1 cellular context compared by ENCODE assay signal in the genomic region with DNA sequence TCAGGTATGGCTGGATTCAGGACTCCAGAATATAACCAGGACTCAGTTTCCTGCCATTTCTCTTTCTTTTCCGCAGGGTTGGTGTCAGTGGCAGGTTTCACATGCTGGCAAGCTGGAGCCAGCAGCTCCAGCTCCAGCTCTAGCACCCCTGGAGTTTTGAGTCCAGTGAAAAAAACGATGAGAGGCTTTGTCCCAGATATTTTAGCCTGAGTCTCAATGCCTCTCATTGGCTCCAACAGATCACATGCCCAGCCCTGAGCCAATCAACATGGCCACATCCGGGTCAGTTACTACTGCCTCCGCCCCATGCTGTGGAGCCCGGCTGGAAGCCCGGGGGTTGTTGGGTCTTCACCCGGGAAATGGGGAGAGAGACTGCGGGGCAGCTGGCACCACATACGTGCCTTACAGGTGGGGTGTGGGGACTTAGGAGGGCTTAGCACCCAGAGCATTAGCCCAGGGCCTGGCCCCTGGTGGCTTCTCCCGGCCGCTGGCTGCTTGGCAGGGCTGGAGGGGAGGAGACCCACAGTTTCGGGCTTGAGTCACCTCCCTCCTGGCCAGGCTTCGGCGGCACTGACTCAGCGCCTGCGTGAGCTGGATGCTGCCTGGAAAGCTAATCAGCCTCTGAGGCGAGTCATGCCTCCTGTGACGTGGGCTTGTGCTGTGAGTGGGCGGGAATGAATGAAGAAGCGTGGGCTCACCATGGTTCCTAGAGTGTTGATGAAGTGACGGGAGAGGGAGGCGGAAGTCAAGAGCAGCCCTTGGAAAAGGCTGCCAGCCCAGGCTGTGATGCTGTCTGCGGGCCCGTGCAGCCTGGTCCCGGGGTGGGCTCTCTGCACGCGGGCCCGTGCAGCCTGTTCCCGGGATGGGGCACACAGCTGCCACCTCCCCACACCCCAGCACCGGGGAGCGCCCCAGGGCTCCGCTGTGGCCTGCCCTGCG.
A peak's percentile ranks its signal among the peaks of the same experiment; 100 is the strongest.
TF ChIP-seq lines count a peak whose summit lies in the region.

No MANE protein-coding gene starts in this region.

TF ChIP-seq in HepG2, 621 proteins besides CTCF, POLR2A, EP300 and RAD21 (continued from another document and continues in another):
- TF ChIP-seq NBN (conservative IDR thresholded peaks at IDR 0.05): no peak
- TF ChIP-seq, protein P1, sequence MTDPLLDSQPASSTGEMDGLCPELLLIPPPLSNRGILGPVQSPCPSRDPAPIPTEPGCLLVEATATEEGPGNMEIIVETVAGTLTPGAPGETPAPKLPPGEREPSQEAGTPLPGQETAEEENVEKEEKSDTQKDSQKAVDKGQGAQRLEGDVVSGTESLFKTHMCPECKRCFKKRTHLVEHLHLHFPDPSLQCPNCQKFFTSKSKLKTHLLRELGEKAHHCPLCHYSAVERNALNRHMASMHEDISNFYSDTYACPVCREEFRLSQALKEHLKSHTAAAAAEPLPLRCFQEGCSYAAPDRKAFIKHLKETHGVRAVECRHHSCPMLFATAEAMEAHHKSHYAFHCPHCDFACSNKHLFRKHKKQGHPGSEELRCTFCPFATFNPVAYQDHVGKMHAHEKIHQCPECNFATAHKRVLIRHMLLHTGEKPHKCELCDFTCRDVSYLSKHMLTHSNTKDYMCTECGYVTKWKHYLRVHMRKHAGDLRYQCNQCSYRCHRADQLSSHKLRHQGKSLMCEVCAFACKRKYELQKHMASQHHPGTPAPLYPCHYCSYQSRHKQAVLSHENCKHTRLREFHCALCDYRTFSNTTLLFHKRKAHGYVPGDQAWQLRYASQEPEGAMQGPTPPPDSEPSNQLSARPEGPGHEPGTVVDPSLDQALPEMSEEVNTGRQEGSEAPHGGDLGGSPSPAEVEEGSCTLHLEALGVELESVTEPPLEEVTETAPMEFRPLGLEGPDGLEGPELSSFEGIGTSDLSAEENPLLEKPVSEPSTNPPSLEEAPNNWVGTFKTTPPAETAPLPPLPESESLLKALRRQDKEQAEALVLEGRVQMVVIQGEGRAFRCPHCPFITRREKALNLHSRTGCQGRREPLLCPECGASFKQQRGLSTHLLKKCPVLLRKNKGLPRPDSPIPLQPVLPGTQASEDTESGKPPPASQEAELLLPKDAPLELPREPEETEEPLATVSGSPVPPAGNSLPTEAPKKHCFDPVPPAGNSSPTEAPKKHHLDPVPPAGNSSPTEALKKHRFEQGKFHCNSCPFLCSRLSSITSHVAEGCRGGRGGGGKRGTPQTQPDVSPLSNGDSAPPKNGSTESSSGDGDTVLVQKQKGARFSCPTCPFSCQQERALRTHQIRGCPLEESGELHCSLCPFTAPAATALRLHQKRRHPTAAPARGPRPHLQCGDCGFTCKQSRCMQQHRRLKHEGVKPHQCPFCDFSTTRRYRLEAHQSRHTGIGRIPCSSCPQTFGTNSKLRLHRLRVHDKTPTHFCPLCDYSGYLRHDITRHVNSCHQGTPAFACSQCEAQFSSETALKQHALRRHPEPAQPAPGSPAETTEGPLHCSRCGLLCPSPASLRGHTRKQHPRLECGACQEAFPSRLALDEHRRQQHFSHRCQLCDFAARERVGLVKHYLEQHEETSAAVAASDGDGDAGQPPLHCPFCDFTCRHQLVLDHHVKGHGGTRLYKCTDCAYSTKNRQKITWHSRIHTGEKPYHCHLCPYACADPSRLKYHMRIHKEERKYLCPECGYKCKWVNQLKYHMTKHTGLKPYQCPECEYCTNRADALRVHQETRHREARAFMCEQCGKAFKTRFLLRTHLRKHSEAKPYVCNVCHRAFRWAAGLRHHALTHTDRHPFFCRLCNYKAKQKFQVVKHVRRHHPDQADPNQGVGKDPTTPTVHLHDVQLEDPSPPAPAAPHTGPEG (CRISPR knock-in tag; IDR thresholded peaks at IDR 0.05): peak; percentile 35; the same call in 1 of the 2 replicates
- TF ChIP-seq ZNF556 (CRISPR knock-in tag; IDR thresholded peaks at IDR 0.05; ENCODE audit: borderline replicate concordance): no peak; the same call in 1 of the 2 replicates
- peak; percentile 33; the same call in 1 of the 2 replicates for TF ChIP-seq SOX5 (CRISPR knock-in tag; IDR thresholded peaks at IDR 0.05; ENCODE audit: borderline replicate concordance)
- TF ChIP-seq PAF1 (CRISPR knock-in tag; IDR thresholded peaks at IDR 0.05): no peak
- TF ChIP-seq, protein P2, sequence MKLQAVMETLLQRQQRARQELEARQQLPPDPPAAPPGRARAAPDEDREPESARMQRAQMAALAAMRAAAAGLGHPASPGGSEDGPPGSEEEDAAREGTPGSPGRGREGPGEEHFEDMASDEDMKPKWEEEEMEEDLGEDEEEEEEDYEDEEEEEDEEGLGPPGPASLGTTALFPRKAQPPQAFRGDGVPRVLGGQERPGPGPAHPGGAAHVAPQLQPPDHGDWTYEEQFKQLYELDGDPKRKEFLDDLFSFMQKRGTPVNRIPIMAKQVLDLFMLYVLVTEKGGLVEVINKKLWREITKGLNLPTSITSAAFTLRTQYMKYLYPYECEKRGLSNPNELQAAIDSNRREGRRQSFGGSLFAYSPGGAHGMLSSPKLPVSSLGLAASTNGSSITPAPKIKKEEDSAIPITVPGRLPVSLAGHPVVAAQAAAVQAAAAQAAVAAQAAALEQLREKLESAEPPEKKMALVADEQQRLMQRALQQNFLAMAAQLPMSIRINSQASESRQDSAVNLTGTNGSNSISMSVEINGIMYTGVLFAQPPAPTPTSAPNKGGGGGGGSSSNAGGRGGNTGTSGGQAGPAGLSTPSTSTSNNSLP (IDR thresholded peaks at IDR 0.05; ENCODE audit: low read depth, low read length): no peak
- peak; percentile 75 for TF ChIP-seq RAD51 (IDR thresholded peaks at IDR 0.05; ENCODE audit: borderline replicate concordance)
- no peak for TF ChIP-seq ZNF709 (CRISPR knock-in tag; IDR thresholded peaks at IDR 0.05)
- peak; percentile 68 for TF ChIP-seq ISL2 (CRISPR knock-in tag; IDR thresholded peaks at IDR 0.05)
- no peak for TF ChIP-seq FOXM1 (CRISPR knock-in tag; IDR thresholded peaks at IDR 0.05)
- TF ChIP-seq SYNCRIP (IDR thresholded peaks at IDR 0.05; ENCODE audit: insufficient read depth, low read depth, low read length): no peak
- TF ChIP-seq ZFP1 (CRISPR knock-in tag; IDR thresholded peaks at IDR 0.05): no peak
- no peak for TF ChIP-seq MTF2 (CRISPR knock-in tag; IDR thresholded peaks at IDR 0.05; ENCODE audit: borderline replicate concordance)
- peak; percentile 44; the same call in 1 of the 2 replicates for TF ChIP-seq ZNF761 (CRISPR knock-in tag; conservative IDR thresholded peaks at IDR 0.05)
- peak; percentile 58 for TF ChIP-seq CCDC6 (CRISPR knock-in tag; IDR thresholded peaks at IDR 0.05)
- TF ChIP-seq RBAK (CRISPR knock-in tag; IDR thresholded peaks at IDR 0.05): no peak
- TF ChIP-seq LCORL (IDR thresholded peaks at IDR 0.05): no peak
- no peak for TF ChIP-seq LCORL (CRISPR knock-in tag; IDR thresholded peaks at IDR 0.05)
- no peak for TF ChIP-seq ZNF589 (CRISPR knock-in tag; conservative IDR thresholded peaks at IDR 0.05)
- 0 out of 2 replicates have a peak, but pooled peaks have one; percentile 15 for TF ChIP-seq MIER2 (CRISPR knock-in tag; IDR thresholded peaks at IDR 0.05)
- TF ChIP-seq PITX1 (CRISPR knock-in tag; IDR thresholded peaks at IDR 0.05): peak; percentile 49; the same call in 1 of the 2 replicates
- TF ChIP-seq, protein P3, sequence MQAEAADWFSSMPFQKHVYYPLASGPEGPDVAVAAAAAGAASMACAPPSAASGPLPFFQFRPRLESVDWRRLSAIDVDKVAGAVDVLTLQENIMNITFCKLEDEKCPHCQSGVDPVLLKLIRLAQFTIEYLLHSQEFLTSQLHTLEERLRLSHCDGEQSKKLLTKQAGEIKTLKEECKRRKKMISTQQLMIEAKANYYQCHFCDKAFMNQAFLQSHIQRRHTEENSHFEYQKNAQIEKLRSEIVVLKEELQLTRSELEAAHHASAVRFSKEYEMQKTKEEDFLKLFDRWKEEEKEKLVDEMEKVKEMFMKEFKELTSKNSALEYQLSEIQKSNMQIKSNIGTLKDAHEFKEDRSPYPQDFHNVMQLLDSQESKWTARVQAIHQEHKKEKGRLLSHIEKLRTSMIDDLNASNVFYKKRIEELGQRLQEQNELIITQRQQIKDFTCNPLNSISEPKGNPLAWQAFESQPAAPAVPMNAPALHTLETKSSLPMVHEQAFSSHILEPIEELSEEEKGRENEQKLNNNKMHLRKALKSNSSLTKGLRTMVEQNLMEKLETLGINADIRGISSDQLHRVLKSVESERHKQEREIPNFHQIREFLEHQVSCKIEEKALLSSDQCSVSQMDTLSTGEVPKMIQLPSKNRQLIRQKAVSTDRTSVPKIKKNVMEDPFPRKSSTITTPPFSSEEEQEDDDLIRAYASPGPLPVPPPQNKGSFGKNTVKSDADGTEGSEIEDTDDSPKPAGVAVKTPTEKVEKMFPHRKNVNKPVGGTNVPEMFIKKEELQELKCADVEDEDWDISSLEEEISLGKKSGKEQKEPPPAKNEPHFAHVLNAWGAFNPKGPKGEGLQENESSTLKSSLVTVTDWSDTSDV (CRISPR knock-in tag; IDR thresholded peaks at IDR 0.05): no peak
- TF ChIP-seq ZNF616 (CRISPR knock-in tag; IDR thresholded peaks at IDR 0.05; ENCODE audit: low read depth): no peak
- no peak for TF ChIP-seq ZNF234 (CRISPR knock-in tag; conservative IDR thresholded peaks at IDR 0.05)
- TF ChIP-seq, protein P4, sequence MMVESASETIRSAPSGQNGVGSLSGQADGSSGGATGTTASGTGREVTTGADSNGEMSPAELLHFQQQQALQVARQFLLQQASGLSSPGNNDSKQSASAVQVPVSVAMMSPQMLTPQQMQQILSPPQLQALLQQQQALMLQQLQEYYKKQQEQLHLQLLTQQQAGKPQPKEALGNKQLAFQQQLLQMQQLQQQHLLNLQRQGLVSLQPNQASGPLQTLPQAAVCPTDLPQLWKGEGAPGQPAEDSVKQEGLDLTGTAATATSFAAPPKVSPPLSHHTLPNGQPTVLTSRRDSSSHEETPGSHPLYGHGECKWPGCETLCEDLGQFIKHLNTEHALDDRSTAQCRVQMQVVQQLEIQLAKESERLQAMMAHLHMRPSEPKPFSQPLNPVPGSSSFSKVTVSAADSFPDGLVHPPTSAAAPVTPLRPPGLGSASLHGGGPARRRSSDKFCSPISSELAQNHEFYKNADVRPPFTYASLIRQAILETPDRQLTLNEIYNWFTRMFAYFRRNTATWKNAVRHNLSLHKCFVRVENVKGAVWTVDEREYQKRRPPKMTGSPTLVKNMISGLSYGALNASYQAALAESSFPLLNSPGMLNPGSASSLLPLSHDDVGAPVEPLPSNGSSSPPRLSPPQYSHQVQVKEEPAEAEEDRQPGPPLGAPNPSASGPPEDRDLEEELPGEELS (CRISPR knock-in tag; IDR thresholded peaks at IDR 0.05): peak; percentile 69
- peak; percentile 86 for TF ChIP-seq NFYB (CRISPR knock-in tag; IDR thresholded peaks at IDR 0.05)
- peak; percentile 78 for TF ChIP-seq ZNF781 (CRISPR knock-in tag; IDR thresholded peaks at IDR 0.05; ENCODE audit: borderline replicate concordance, not compliant biosample characterization)
- no peak for TF ChIP-seq NONO (IDR thresholded peaks at IDR 0.05)
- TF ChIP-seq NONO (CRISPR knock-in tag; conservative IDR thresholded peaks at IDR 0.05): peak; percentile 29; the same call in 1 of the 2 replicates
- TF ChIP-seq, protein P5, sequence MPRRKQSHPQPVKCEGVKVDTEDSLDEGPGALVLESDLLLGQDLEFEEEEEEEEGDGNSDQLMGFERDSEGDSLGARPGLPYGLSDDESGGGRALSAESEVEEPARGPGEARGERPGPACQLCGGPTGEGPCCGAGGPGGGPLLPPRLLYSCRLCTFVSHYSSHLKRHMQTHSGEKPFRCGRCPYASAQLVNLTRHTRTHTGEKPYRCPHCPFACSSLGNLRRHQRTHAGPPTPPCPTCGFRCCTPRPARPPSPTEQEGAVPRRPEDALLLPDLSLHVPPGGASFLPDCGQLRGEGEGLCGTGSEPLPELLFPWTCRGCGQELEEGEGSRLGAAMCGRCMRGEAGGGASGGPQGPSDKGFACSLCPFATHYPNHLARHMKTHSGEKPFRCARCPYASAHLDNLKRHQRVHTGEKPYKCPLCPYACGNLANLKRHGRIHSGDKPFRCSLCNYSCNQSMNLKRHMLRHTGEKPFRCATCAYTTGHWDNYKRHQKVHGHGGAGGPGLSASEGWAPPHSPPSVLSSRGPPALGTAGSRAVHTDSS (CRISPR knock-in tag; conservative IDR thresholded peaks at IDR 0.05): no peak
- TF ChIP-seq, protein P6, sequence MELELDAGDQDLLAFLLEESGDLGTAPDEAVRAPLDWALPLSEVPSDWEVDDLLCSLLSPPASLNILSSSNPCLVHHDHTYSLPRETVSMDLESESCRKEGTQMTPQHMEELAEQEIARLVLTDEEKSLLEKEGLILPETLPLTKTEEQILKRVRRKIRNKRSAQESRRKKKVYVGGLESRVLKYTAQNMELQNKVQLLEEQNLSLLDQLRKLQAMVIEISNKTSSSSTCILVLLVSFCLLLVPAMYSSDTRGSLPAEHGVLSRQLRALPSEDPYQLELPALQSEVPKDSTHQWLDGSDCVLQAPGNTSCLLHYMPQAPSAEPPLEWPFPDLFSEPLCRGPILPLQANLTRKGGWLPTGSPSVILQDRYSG (CRISPR knock-in tag; IDR thresholded peaks at IDR 0.05): peak; percentile 60; the same call in 1 of the 2 replicates
- TF ChIP-seq SCMH1 (CRISPR knock-in tag; IDR thresholded peaks at IDR 0.05; ENCODE audit: borderline replicate concordance): no peak
- TF ChIP-seq ZNF552 (CRISPR knock-in tag; IDR thresholded peaks at IDR 0.05; ENCODE audit: borderline replicate concordance): no peak
- no peak for TF ChIP-seq THYN1 (CRISPR knock-in tag; IDR thresholded peaks at IDR 0.05; ENCODE audit: borderline replicate concordance, low read depth)
- peak; percentile 92 for TF ChIP-seq ZNF605 (CRISPR knock-in tag; IDR thresholded peaks at IDR 0.05)
- no peak for TF ChIP-seq ZNF17 (CRISPR knock-in tag; IDR thresholded peaks at IDR 0.05)
- peak; percentile 90 for TF ChIP-seq CREB1 (IDR thresholded peaks at IDR 0.05)
- peak; percentile 81 for TF ChIP-seq CREB1 (CRISPR knock-in tag; IDR thresholded peaks at IDR 0.05)
- TF ChIP-seq ZNF773 (CRISPR knock-in tag; IDR thresholded peaks at IDR 0.05; ENCODE audit: borderline replicate concordance): 0 out of 2 replicates have a peak, but pooled peaks have one; percentile 31
- peak; percentile 42 for TF ChIP-seq PHF5A (CRISPR knock-in tag; IDR thresholded peaks at IDR 0.05; ENCODE audit: low read depth, unreplicated experiment)
- TF ChIP-seq ZSCAN30 (CRISPR knock-in tag; IDR thresholded peaks at IDR 0.05): peak; percentile 49; the same call in 1 of the 2 replicates
- no peak; the same call in 1 of the 2 replicates for TF ChIP-seq ZNF367 (CRISPR knock-in tag; IDR thresholded peaks at IDR 0.05; ENCODE audit: borderline replicate concordance)
- TF ChIP-seq ATAD3A (CRISPR knock-in tag; IDR thresholded peaks at IDR 0.05): no peak
- TF ChIP-seq KAT7 (CRISPR knock-in tag; IDR thresholded peaks at IDR 0.05; ENCODE audit: borderline replicate concordance): peak; percentile 70; the same call in 1 of the 2 replicates
- TF ChIP-seq ZMYM4 (CRISPR knock-in tag; IDR thresholded peaks at IDR 0.05): peak; percentile 87
- no peak for TF ChIP-seq ZSCAN31 (CRISPR knock-in tag; IDR thresholded peaks at IDR 0.05; ENCODE audit: low read depth)
- TF ChIP-seq, protein P7, sequence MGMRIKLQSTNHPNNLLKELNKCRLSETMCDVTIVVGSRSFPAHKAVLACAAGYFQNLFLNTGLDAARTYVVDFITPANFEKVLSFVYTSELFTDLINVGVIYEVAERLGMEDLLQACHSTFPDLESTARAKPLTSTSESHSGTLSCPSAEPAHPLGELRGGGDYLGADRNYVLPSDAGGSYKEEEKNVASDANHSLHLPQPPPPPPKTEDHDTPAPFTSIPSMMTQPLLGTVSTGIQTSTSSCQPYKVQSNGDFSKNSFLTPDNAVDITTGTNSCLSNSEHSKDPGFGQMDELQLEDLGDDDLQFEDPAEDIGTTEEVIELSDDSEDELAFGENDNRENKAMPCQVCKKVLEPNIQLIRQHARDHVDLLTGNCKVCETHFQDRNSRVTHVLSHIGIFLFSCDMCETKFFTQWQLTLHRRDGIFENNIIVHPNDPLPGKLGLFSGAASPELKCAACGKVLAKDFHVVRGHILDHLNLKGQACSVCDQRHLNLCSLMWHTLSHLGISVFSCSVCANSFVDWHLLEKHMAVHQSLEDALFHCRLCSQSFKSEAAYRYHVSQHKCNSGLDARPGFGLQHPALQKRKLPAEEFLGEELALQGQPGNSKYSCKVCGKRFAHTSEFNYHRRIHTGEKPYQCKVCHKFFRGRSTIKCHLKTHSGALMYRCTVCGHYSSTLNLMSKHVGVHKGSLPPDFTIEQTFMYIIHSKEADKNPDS (CRISPR knock-in tag; IDR thresholded peaks at IDR 0.05): no peak
